11 cellular contexts compared by ENCODE assay signal in genomic region chr17:1029196-1029911, GRCh38. TPM values are rescaled to one million over a fixed set of nuclear protein-coding genes. Genes with fewer than 3 reads are reported as not detected.
DNase-seq lines count a peak whose midpoint lies in the region; ATAC-seq and TF ChIP-seq lines count a peak whose summit lies in the region.
"Had no signal": no experiment of that assay in that cellular context is flagged by ENCODE, and none has a peak within 500 bp of the region (broad histone marks: within the 10 kb centered on the region; RNA-seq: fewer than 3 reads in every experiment).

No MANE protein-coding gene starts in this region.

- H3K4me2 ChIP-seq in GM23248 (ENCODE audit: unreplicated experiment) (peak overlapping the region; percentile 11), skeletal muscle satellite cell (ENCODE audit: low read length) (peak overlapping the region; percentile 36)

- 0 out of 2 replicates have a peak overlapping the region, but pooled peaks have one; percentile 4 for H2AFZ ChIP-seq in GM23248

- H3K36me3 Mint-ChIP-seq in activated CD8-positive, alpha-beta T cell treated with anti-CD3 and anti-CD28 coated beads, Interleukin-2, amount 10 ng/mL, durations not matched to agents 7 days and 5 days (ENCODE audit: low read depth) = peaks cover 4% of the 10 kb centered on the region
- H3K36me3 Mint-ChIP-seq: activated naive CD4-positive, alpha-beta T cell treated with anti-CD3 and anti-CD28 coated beads, Interleukin-2, amount 50 U/mL, for 72 hours had no signal

- no peak for ATAC-seq in activated CD8-positive, alpha-beta T cell treated with anti-CD3 and anti-CD28 coated beads, Interleukin-2, amount 10 ng/mL, durations not matched to agents 7 days and 5 days
- ATAC-seq: activated naive CD4-positive, alpha-beta T cell treated with anti-CD3 and anti-CD28 coated beads, Interleukin-2, amount 50 U/mL, for 72 hours had no signal

- in situ Hi-C loops in GM23248 (cut with MboI) = no loop called here

- H3K36me3 ChIP-seq in GM23248 (ENCODE audit: low read depth) (no peaks in the 10 kb centered on the region), breast epithelium (no peaks in the 10 kb centered on the region), right atrium auricular region (peaks cover 2% of the 10 kb centered on the region), skeletal muscle satellite cell (ENCODE audit: insufficient read depth, low read length) (peaks cover 19% of the 10 kb centered on the region)

- H3F3A ChIP-seq in GM23248 (ENCODE audit: insufficient read depth) = no peaks in the 10 kb centered on the region

- 0 out of 2 replicates have a peak, but pooled peaks cover 4% of the 10 kb centered on the region for H4K20me1 ChIP-seq in GM23248 (ENCODE audit: insufficient read depth)

- H3K79me2 ChIP-seq in GM23248 (ENCODE audit: insufficient read depth) = no peaks in the 10 kb centered on the region

- no peak overlapping the region for H3K27ac Mint-ChIP-seq in activated CD8-positive, alpha-beta T cell treated with anti-CD3 and anti-CD28 coated beads, Interleukin-2, amount 10 ng/mL, durations not matched to agents 7 days and 5 days

- no peaks in the 10 kb centered on the region for H3K9me2 ChIP-seq in GM23248 (ENCODE audit: insufficient read depth)

- TF ChIP-seq CTCF in breast epithelium (IDR thresholded peaks at IDR 0.05) = no peak
- no peak for TF ChIP-seq CTCF in right atrium auricular region (IDR thresholded peaks at IDR 0.05)

- no peaks in the 10 kb centered on the region for H3K9me3 Mint-ChIP-seq in activated CD8-positive, alpha-beta T cell treated with anti-CD3 and anti-CD28 coated beads, Interleukin-2, amount 10 ng/mL, durations not matched to agents 7 days and 5 days (ENCODE audit: insufficient read depth)
- H3K9me3 Mint-ChIP-seq: activated naive CD4-positive, alpha-beta T cell treated with anti-CD3 and anti-CD28 coated beads, Interleukin-2, amount 50 U/mL, for 72 hours had no signal

- no peak overlapping the region for H3K4me3 Mint-ChIP-seq in activated CD8-positive, alpha-beta T cell treated with anti-CD3 and anti-CD28 coated beads, Interleukin-2, amount 10 ng/mL, durations not matched to agents 7 days and 5 days

- DNase-seq in GM23248 = peak; percentile 87
- DNase-seq in breast epithelium (ENCODE audit: low spot score in 2 of 2) = no peak
- peak; percentile 87 for DNase-seq in right atrium auricular region (ENCODE audit: low spot score)
- no peak for DNase-seq in activated CD8-positive, alpha-beta T cell treated with anti-CD3 and anti-CD28 coated beads, Interleukin-2, amount 10 ng/mL, durations not matched to agents 7 days and 5 days
- DNase-seq in activated CD8-positive, alpha-beta memory T cell treated with anti-CD3 and anti-CD28 coated beads, Interleukin-2, amount 50 U/mL, for 48 hours = no peak
- no peak for DNase-seq in CD1c-positive myeloid dendritic cell (ENCODE audit: extremely low spot score)
- DNase-seq in MV-4-11 (lab: John Stamatoyannopoulos, UW) = no peak
- DNase-seq: NK-92 treated with Interleukin-12 subunit alpha and Interleukin-12 subunit beta, amount 100 ng/mL, for 24 hours; retina had no signal

- H3K9ac ChIP-seq in GM23248 (peak overlapping the region; percentile 62), skeletal muscle satellite cell (ENCODE audit: low read depth, low read length) (peak overlapping the region; percentile 37)

- intact Hi-C loops in breast epithelium (cut with DNase I; ENCODE audit: low total_unique reads) = loop anchor here (10.0 kb wide), 1 partner anchor 655 kb away; the partner anchor contains the start of gene PRPF8

- CTCF ChIA-PET in activated CD8-positive, alpha-beta T cell treated with anti-CD3 and anti-CD28 coated beads, Interleukin-2, amount 10 ng/mL, durations not matched to agents 7 days and 5 days (lab: Charles Lee) = no interaction called here

- H3K4me3 ChIP-seq in GM23248 = no peak overlapping the region
- H3K4me3 ChIP-seq in breast epithelium = peak overlapping the region in 1 of 3 donors; percentile 5
- H3K4me3 ChIP-seq in right atrium auricular region = peak overlapping the region in 1 of 2 donors; percentile 61
- H3K4me3 ChIP-seq in skeletal muscle satellite cell (ENCODE audit: low read length) = no peak overlapping the region

- H3K27me3 Mint-ChIP-seq in activated CD8-positive, alpha-beta T cell treated with anti-CD3 and anti-CD28 coated beads, Interleukin-2, amount 10 ng/mL, durations not matched to agents 7 days and 5 days (ENCODE audit: low read depth) = no peaks in the 10 kb centered on the region

- POLR2A ChIA-PET in activated CD8-positive, alpha-beta T cell treated with anti-CD3 and anti-CD28 coated beads, Interleukin-2, amount 10 ng/mL, durations not matched to agents 7 days and 5 days (lab: Charles Lee) = no interaction called here

- H3K9me3 ChIP-seq in GM23248 (ENCODE audit: low read depth) (no peaks in the 10 kb centered on the region), breast epithelium (no peaks in the 10 kb centered on the region), right atrium auricular region (no peaks in the 10 kb centered on the region), skeletal muscle satellite cell (replicated peaks; ENCODE audit: low read length) (no peaks in the 10 kb centered on the region)

- WGBS in GM23248 (ENCODE audit: low coverage in 1 of 2, low lambda C conversion rate in 2 of 2, missing lambda C conversion rate in 2 of 2), 2 experiments = 48% methylated on average over 25 to 28 of the region's 28 CpGs

- H3K27ac ChIP-seq in GM23248 (peak overlapping the region; percentile 45), breast epithelium (peak overlapping the region; percentile 38 to 85), right atrium auricular region (peak overlapping the region; percentile 83 to 89)

- no peak for TF ChIP-seq POLR2A in breast epithelium (IDR thresholded peaks at IDR 0.05)

- no peaks in the 10 kb centered on the region for H3K27me3 ChIP-seq in GM23248 (replicated peaks; ENCODE audit: insufficient read depth)
- H3K27me3 ChIP-seq in breast epithelium = no peaks in the 10 kb centered on the region
- H3K27me3 ChIP-seq in right atrium auricular region = no peaks in the 10 kb centered on the region
- H3K27me3 ChIP-seq in skeletal muscle satellite cell (ENCODE audit: control insufficient read depth, insufficient read depth, low read length) = no peaks in the 10 kb centered on the region

- H3K4me1 Mint-ChIP-seq in activated CD8-positive, alpha-beta T cell treated with anti-CD3 and anti-CD28 coated beads, Interleukin-2, amount 10 ng/mL, durations not matched to agents 7 days and 5 days (ENCODE audit: low read depth) = no peaks in the 10 kb centered on the region

- H3K4me1 ChIP-seq in GM23248 (ENCODE audit: insufficient read depth) (peaks cover 5% of the 10 kb centered on the region; the same call in 1 of the 2 replicates), breast epithelium (peaks cover 0 to 7% of the 10 kb centered on the region in 2 donors), right atrium auricular region (peaks cover 2 to 76% of the 10 kb centered on the region in 2 donors), skeletal muscle satellite cell (ENCODE audit: control insufficient read depth, insufficient read depth, low read length) (peaks cover 27% of the 10 kb centered on the region)

RNA-seq across cellular contexts. Expression of gene TIMM22, which starts 32.4 kb away (rescaled TPM):
- 19.2 and 23.0 TPM in 2 replicates for total RNA-seq in GM23248 (2014; rRNA removed; shearing (Covaris generic))
- polyA plus RNA-seq in GM23248 (2016; fragmentation: Nextera tagmentation; extraction: Ambion mirVana) = 26.1 and 26.7 TPM in 2 replicates
- total RNA-seq in breast epithelium (10 to 100 TPM; 10.1 to 12.0 (median 10.8) TPM), right atrium auricular region (10 to 100 TPM; 14.8 to 15.4 TPM)
- 17.2 and 17.5 TPM in 2 replicates for total RNA-seq in skeletal muscle satellite cell (2012; rRNA removed)
- 10 to 100 TPM; 10.0 to 10.4 TPM for total RNA-seq in activated CD8-positive, alpha-beta T cell treated with anti-CD3 and anti-CD28 coated beads, Interleukin-2, amount 10 ng/mL, durations not matched to agents 7 days and 5 days

RNA-seq across cellular contexts. Expression of gene NXN, which starts 49.8 kb away (rescaled TPM):
- total RNA-seq in GM23248 (2014; rRNA removed; shearing (Covaris generic)) = 41.9 and 51.7 TPM in 2 replicates
- 8.0 and 10.7 TPM in 2 replicates for polyA plus RNA-seq in GM23248 (2016; fragmentation: Nextera tagmentation; extraction: Ambion mirVana)
- 10 to 100 TPM in 2 of 3 donors, 1 to 10 TPM in 1; 9.3 to 14.3 (median 12.8) TPM for total RNA-seq in breast epithelium
- 10 to 100 TPM; 15.6 to 17.5 TPM for total RNA-seq in right atrium auricular region
- 1.0 and 3.3 TPM in 2 replicates for total RNA-seq in skeletal muscle satellite cell (2012; rRNA removed)
- total RNA-seq in activated CD8-positive, alpha-beta T cell treated with anti-CD3 and anti-CD28 coated beads, Interleukin-2, amount 10 ng/mL, durations not matched to agents 7 days and 5 days = under 1 TPM; 0.68 to 0.97 TPM

Comparison
In these comparisons a context has a peak if more than half of its experiments do, and no peak if none do; other contexts are left out.
1. DNase-seq: peak in GM23248 (single experiment) and right atrium auricular region (single experiment); none in breast epithelium (0 of 2), activated CD8-positive, alpha-beta T cell treated with anti-CD3 and anti-CD28 coated beads, Interleukin-2, amount 10 ng/mL, durations not matched to agents 7 days and 5 days (single experiment), activated CD8-positive, alpha-beta memory T cell treated with anti-CD3 and anti-CD28 coated beads, Interleukin-2, amount 50 U/mL, for 48 hours (single experiment), CD1c-positive myeloid dendritic cell (single experiment) and MV-4-11 (single experiment).
2. RNA of gene NXN, which starts 49.8 kb away (total RNA-seq): 41.9 to 51.7 TPM in GM23248, 15.6 to 17.5 TPM in right atrium auricular region and 9.3 to 14.3 TPM in breast epithelium; 0.68 to 0.97 TPM in activated CD8-positive, alpha-beta T cell treated with anti-CD3 and anti-CD28 coated beads, Interleukin-2, amount 10 ng/mL, durations not matched to agents 7 days and 5 days; every median in the first group is over 4 times any median in the second.
3. Peak in every context shown above with its lines, with median percentiles within 50 percentile points of each other: H3K27ac ChIP-seq.